ENCODE assay signal across 6 cellular contexts in genomic region chr10:24397662-24398061, GRCh38.
"Had no signal": no experiment of that assay in that cellular context is flagged by ENCODE, and none has a peak within 500 bp of the region (broad histone marks: within the 10 kb centered on the region; RNA-seq: fewer than 3 reads in every experiment).

No MANE protein-coding gene starts in this region.

- H3K4me3 ChIP-seq: K562 had no signal

- H3K27ac ChIP-seq: HL-60 had no signal

- DNase-seq: IMR-90, KBM-7, KG1 had no signal

- ATAC-seq: HepG2, K562 had no signal

- FAIRE-seq: HepG2, K562 had no signal
